In genomic region chr1:161132410-161133219, GRCh38 we compare ENCODE assay signal across 1 cellular context.
TF ChIP-seq lines count a peak whose summit lies in the region.

DEDD (minus strand) TSS chr1:161132667; CDS start chr1:161124462, 8,205 bp downstream.

TF ChIP-seq in SK-N-SH, 30 proteins besides CTCF, POLR2A, EP300 and RAD21 (continued from another document):
- TF ChIP-seq MXI1 (IDR thresholded peaks at IDR 0.05; ENCODE audit: low read depth, low read length) (peak; percentile 59; the same call in 1 of the 2 replicates), YY1 (IDR thresholded peaks at IDR 0.05; ENCODE audit: low read depth) (peak; percentile 99), TAF1 (IDR thresholded peaks at IDR 0.05; ENCODE audit: borderline replicate concordance, low read depth, low read length) (peak; percentile 55), USF1 (IDR thresholded peaks at IDR 0.05; ENCODE audit: borderline replicate concordance, low read depth) (no peak), FOSL2 (IDR thresholded peaks at IDR 0.05; ENCODE audit: borderline replicate concordance, low read depth) (0 out of 2 replicates have a peak, but pooled peaks have one; percentile 28), TEAD4 (IDR thresholded peaks at IDR 0.05; ENCODE audit: borderline replicate concordance, insufficient read depth) (no peak), IRF3 (IDR thresholded peaks at IDR 0.05; ENCODE audit: low read depth, low read length) (no peak), GABPA (IDR thresholded peaks at IDR 0.05; ENCODE audit: low read depth) (peak; percentile 75), POLR2AphosphoS5 (IDR thresholded peaks at IDR 0.05; ENCODE audit: low read depth, low read length) (peak; percentile 68), JUND (IDR thresholded peaks at IDR 0.05) (0 out of 2 replicates have a peak, but pooled peaks have one; percentile 33), GATA2 (CRISPR knock-in tag; IDR thresholded peaks at IDR 0.05) (no peak)
